Comparison of ENCODE assay signal across 17 cellular contexts in the genomic region with DNA sequence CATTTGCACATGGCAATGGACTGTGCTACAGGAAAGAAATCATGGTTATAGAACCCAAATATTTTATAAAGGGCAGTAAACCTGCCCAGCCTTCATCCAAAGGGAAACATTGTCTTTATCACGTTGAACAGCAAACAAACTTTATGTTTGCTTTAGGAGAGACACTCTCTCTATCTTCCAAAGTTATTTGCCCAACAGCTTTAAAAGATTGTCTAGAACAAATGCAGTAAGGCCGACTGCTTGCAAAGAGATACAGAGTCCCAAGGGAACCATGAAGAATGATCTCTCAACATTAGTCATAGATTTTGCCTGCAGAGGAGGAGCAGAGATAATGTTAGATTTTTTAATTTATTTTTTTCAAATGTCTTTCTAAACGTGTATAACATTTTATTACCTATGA.
DNase-seq lines count a peak whose midpoint lies in the region; ATAC-seq and TF ChIP-seq lines count a peak whose summit lies in the region.
"Had no signal": no experiment of that assay in that cellular context is flagged by ENCODE, and none has a peak within 500 bp of the region (broad histone marks: within the 10 kb centered on the region; RNA-seq: fewer than 3 reads in every experiment).

No MANE protein-coding gene starts in this region.

- no peaks in the 10 kb centered on the region for H3K36me3 ChIP-seq in gastroesophageal sphincter
- H3K36me3 ChIP-seq in heart right ventricle, result no peaks in the 10 kb centered on the region

- DNase-seq in COLO829 (ENCODE audit: low spot score) (peak; percentile 45), fibroblast of peridontal ligament (ENCODE audit: extremely low read depth) (peak; percentile 62), skeletal muscle cell (ENCODE audit: low read depth) (peak; percentile 77), dorsolateral prefrontal cortex (no peak), heart right ventricle (no peak)
- DNase-seq: CD4-positive, CD25-positive, alpha-beta regulatory T cell; EL; IMR-90; Karpas-422; NCI-H187 treated with DMSO at 0.1 percent for 48 hours; NCI-H2171 treated with DMSO at 0.1 percent for 48 hours; NCI-H510A; Right ventricle myocardium superior had no signal

- H3K4me1 ChIP-seq in gastroesophageal sphincter (no peaks in the 10 kb centered on the region), heart right ventricle (no peaks in the 10 kb centered on the region)

- H3K27ac ChIP-seq in VCaP (peak overlapping the region; percentile 32; the same call in 1 of the 2 replicates), dorsolateral prefrontal cortex (no peak overlapping the region), gastroesophageal sphincter (no peak overlapping the region), heart right ventricle (no peak overlapping the region)
- H3K27ac ChIP-seq: SK-N-MC had no signal

- no peak for TF ChIP-seq CTCF in VCaP (conservative IDR thresholded peaks at IDR 0.05)
- no peak for TF ChIP-seq CTCF in dorsolateral prefrontal cortex (IDR thresholded peaks at IDR 0.05 in 54 of 56, conservative IDR thresholded peaks at IDR 0.05 in 2 of 56; ENCODE audit: low read depth in 1 of 56, partially characterized antibody in 56 of 56)
- no peak for TF ChIP-seq CTCF in gastroesophageal sphincter (IDR thresholded peaks at IDR 0.05)
- no peak for TF ChIP-seq CTCF in heart right ventricle (IDR thresholded peaks at IDR 0.05)

- H3K9me3 ChIP-seq in gastroesophageal sphincter, result peaks cover 0 to 5% (median 0%) of the 10 kb centered on the region in 3 donors
- H3K9me3 ChIP-seq in heart right ventricle, result peaks cover 0 to 9% (median 0%) of the 10 kb centered on the region in 11 donors

- no peak for TF ChIP-seq POLR2A in gastroesophageal sphincter (IDR thresholded peaks at IDR 0.05)

- H3K27me3 ChIP-seq in dorsolateral prefrontal cortex (no peaks in the 10 kb centered on the region), gastroesophageal sphincter (no peaks in the 10 kb centered on the region), heart right ventricle (no peaks in the 10 kb centered on the region)

- no peak for ATAC-seq in GM18517 (IDR thresholded peaks at IDR 0.05; ENCODE audit: unreplicated experiment)
- no peak for ATAC-seq in gastroesophageal sphincter
- ATAC-seq in heart right ventricle, result no peak

- no peak overlapping the region for H3K4me3 ChIP-seq in skeletal muscle cell (ENCODE audit: low read depth, low read length)
- no peak overlapping the region for H3K4me3 ChIP-seq in dorsolateral prefrontal cortex
- H3K4me3 ChIP-seq in gastroesophageal sphincter, result no peak overlapping the region
- H3K4me3 ChIP-seq in heart right ventricle, result no peak overlapping the region
- H3K4me3 ChIP-seq: SK-N-MC had no signal

- 53 to 65% methylated on average over 3 of the region's 3 CpGs for WGBS in gastroesophageal sphincter (ENCODE audit: low coverage in 1 of 2), 2 donors
- WGBS in heart right ventricle, 2 donors, result 42 to 60% methylated on average over 3 of the region's 3 CpGs

- intact Hi-C loops in dorsolateral prefrontal cortex (cut with DNase I), result no loop called here
- intact Hi-C loops in heart right ventricle (cut with DNase I), result no loop called here

- no peak for TF ChIP-seq EP300 in gastroesophageal sphincter (IDR thresholded peaks at IDR 0.05)

Comparison
In these comparisons a context has a peak if more than half of its experiments do, and no peak if none do; other contexts are left out.
1. DNase-seq: peak in COLO829 (single experiment), fibroblast of peridontal ligament (single experiment) and skeletal muscle cell (single experiment); none in dorsolateral prefrontal cortex (0 of 10) and heart right ventricle (0 of 2).